8 cellular contexts compared by ENCODE assay signal in the genomic region with DNA sequence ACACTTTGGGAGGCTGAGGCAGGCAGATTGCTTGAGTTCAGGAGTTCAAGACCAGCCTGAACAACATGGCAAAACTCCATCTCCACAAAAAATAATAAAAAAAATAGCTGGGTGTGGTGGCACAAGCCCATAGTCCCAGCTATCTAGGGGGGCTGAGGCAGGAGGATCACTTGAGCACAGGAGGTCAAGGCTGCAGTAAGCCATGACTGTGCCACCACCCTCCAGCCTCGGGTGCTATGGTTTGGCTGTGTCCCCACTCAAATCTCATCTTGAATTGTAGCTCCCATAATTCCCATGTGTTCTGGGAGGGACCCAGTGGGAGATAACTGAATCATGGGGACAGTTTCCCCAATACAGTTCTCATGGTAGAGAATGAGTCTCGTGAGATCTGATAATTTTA. TPM values are rescaled to one million over a fixed set of nuclear protein-coding genes. Genes with fewer than 3 reads are reported as not detected.
DNase-seq lines count a peak whose midpoint lies in the region; TF ChIP-seq lines count a peak whose summit lies in the region.
"Not testable (repeated sequence)": the region's sequence is repeated elsewhere in the genome, so short reads cannot be mapped to it uniquely, and the experiment has no call there.
"Had no signal": no experiment of that assay in that cellular context is flagged by ENCODE, and none has a peak within 500 bp of the region (broad histone marks: within the 10 kb centered on the region; RNA-seq: fewer than 3 reads in every experiment).

No MANE protein-coding gene starts in this region.

- H3K27ac Mint-ChIP-seq in chondrocyte (ENCODE audit: unreplicated experiment), result not testable (repeated sequence)

- H3K36me3 Mint-ChIP-seq in chondrocyte (ENCODE audit: low read depth), result not testable (repeated sequence)

- TF ChIP-seq EP300 in sigmoid colon (IDR thresholded peaks at IDR 0.05), result not testable (repeated sequence)

- not testable (repeated sequence) for H3K27ac ChIP-seq in sigmoid colon, spleen

- intact Hi-C loops in cardiac septum (cut with DNase I); posterior vena cava (cut with DNase I); sigmoid colon (cut with DNase I); spleen (cut with DNase I; ENCODE audit: low total_unique reads): not testable (repeated sequence)

- not testable (repeated sequence) for TF ChIP-seq POLR2A in sigmoid colon (IDR thresholded peaks at IDR 0.05); spleen (IDR thresholded peaks at IDR 0.05)

- not testable (repeated sequence) for H3K4me3 Mint-ChIP-seq in chondrocyte (ENCODE audit: unreplicated experiment)

- TF ChIP-seq CTCF in chondrocyte (IDR thresholded peaks at IDR 0.05); sigmoid colon (IDR thresholded peaks at IDR 0.05); spleen (IDR thresholded peaks at IDR 0.05 in 8 of 11, conservative IDR thresholded peaks at IDR 0.05 in 3 of 11): not testable (repeated sequence)

- not testable (repeated sequence) for H3K27me3 Mint-ChIP-seq in chondrocyte (ENCODE audit: low read depth)

- peak; percentile 18 for DNase-seq in chondrocyte (ENCODE audit: low spot score)
- DNase-seq in cardiac septum (ENCODE audit: low spot score), result peak; percentile 22
- DNase-seq in mesenteric fat pad (ENCODE audit: low spot score), result peak; percentile 72
- peak; percentile 73 for DNase-seq in posterior vena cava (ENCODE audit: low spot score)
- peak; percentile 15 for DNase-seq in sigmoid colon
- DNase-seq in spleen, result peak; percentile 21

- H3K9me3 Mint-ChIP-seq in chondrocyte (ENCODE audit: low read depth), result peaks cover 19% of the 10 kb centered on the region

- 76 to 89% methylated on average over 2 of the region's 2 CpGs for WGBS in sigmoid colon, 2 donors
- 67 to 83% (median 79%) methylated on average over 2 of the region's 2 CpGs for WGBS in spleen, 5 donors

- H3K36me3 ChIP-seq in sigmoid colon, spleen: not testable (repeated sequence)

- not testable (repeated sequence) for H3K9me3 ChIP-seq in sigmoid colon
- H3K9me3 ChIP-seq in spleen, result peaks cover 0 to 13% (median 6%) of the 10 kb centered on the region in 8 donors

- H3K4me1 Mint-ChIP-seq in chondrocyte (ENCODE audit: low read depth), result not testable (repeated sequence)

- not testable (repeated sequence) for H3K27me3 ChIP-seq in sigmoid colon
- H3K27me3 ChIP-seq in spleen (replicated peaks in 1 of 7), result peaks cover 0 to 19% (median 0%) of the 10 kb centered on the region in 7 donors

- not testable (repeated sequence) for H3K4me1 ChIP-seq in sigmoid colon, spleen

- H3K4me3 ChIP-seq in sigmoid colon, spleen: not testable (repeated sequence)

RNA-seq across cellular contexts. Expression of gene CPAMD8, which starts 44.0 kb away (rescaled TPM):
- total RNA-seq in chondrocyte (4.9 to 10.6 TPM (median 6.1 TPM) in 3 replicates), cardiac septum (7.1 TPM), mesenteric fat pad (8.4 TPM), posterior vena cava (1 to 10 TPM; 6.2 to 6.3 TPM), sigmoid colon (10 to 100 TPM in 1 of 4 donors, 1 to 10 TPM in 3; 2.4 to 14.4 (median 5.1) TPM), spleen (10 to 100 TPM in 5 of 7 donors, 1 to 10 TPM in 2; 4.5 to 18.7 (median 12.0) TPM)
- polyA plus RNA-seq in sigmoid colon (1 to 10 TPM in 2 of 3 donors, under 1 TPM in 1; 0.60 to 2.3 (median 1.8) TPM), spleen (1 to 10 TPM; 2.1 to 4.4 (median 4.1) TPM)
- total RNA-seq: A172, Daoy had no signal

Comparison
In these comparisons a context has a peak if more than half of its experiments do, and no peak if none do; other contexts are left out.
1. DNase-seq: peak in every context shown above with its lines; median percentile 73 in posterior vena cava; 72 in mesenteric fat pad; 22 in cardiac septum; 21 in spleen; 18 in chondrocyte; 15 in sigmoid colon.